Comparison of ENCODE assay signal across 7 cellular contexts in genomic region chr19:52270266-52270885, GRCh38. TPM values are rescaled to one million over a fixed set of nuclear protein-coding genes. Genes with fewer than 3 reads are reported as not detected.
DNase-seq lines count a peak whose midpoint lies in the region; ATAC-seq lines count a peak whose summit lies in the region.

No MANE protein-coding gene starts in this region.

- peaks cover 30% of the 10 kb centered on the region for H3K9me3 Mint-ChIP-seq in activated CD8-positive, alpha-beta T cell treated with anti-CD3 and anti-CD28 coated beads, Interleukin-2, amount 10 ng/mL, durations not matched to agents 7 days and 5 days (ENCODE audit: insufficient read depth)

- H3K4me1 ChIP-seq in HUES64 (ENCODE audit: insufficient read depth, low read length): no peaks in the 10 kb centered on the region
- H3K4me1 ChIP-seq in rectal smooth muscle tissue (ENCODE audit: control insufficient read depth, insufficient read depth, low read length): peaks cover 6% of the 10 kb centered on the region

- peak overlapping the region; percentile 95 for H3K4me3 Mint-ChIP-seq in activated CD8-positive, alpha-beta T cell treated with anti-CD3 and anti-CD28 coated beads, Interleukin-2, amount 10 ng/mL, durations not matched to agents 7 days and 5 days

- POLR2A ChIA-PET in activated CD8-positive, alpha-beta T cell treated with anti-CD3 and anti-CD28 coated beads, Interleukin-2, amount 10 ng/mL, durations not matched to agents 7 days and 5 days (lab: Charles Lee): interaction anchor here (0.5 kb wide), 1 partner anchor 943 kb away, joined by 5 read pairs; no protein-coding TSS in a partner anchor

- no peaks in the 10 kb centered on the region for H3K27me3 ChIP-seq in HUES64 (ENCODE audit: insufficient read depth, low read length)
- H3K27me3 ChIP-seq in rectal smooth muscle tissue (ENCODE audit: control insufficient read depth, insufficient read depth, low read length): no peaks in the 10 kb centered on the region

- H3K27me3 Mint-ChIP-seq in activated CD8-positive, alpha-beta T cell treated with anti-CD3 and anti-CD28 coated beads, Interleukin-2, amount 10 ng/mL, durations not matched to agents 7 days and 5 days (ENCODE audit: low read depth): no peaks in the 10 kb centered on the region

- H3K4me1 Mint-ChIP-seq in activated CD8-positive, alpha-beta T cell treated with anti-CD3 and anti-CD28 coated beads, Interleukin-2, amount 10 ng/mL, durations not matched to agents 7 days and 5 days (ENCODE audit: low read depth): peaks cover 29% of the 10 kb centered on the region

- intact Hi-C loops in left cardiac atrium (cut with DNase I): no loop called here

- peak; percentile 4 for ATAC-seq in activated CD8-positive, alpha-beta T cell treated with anti-CD3 and anti-CD28 coated beads, Interleukin-2, amount 10 ng/mL, durations not matched to agents 7 days and 5 days
- ATAC-seq in left cardiac atrium: peak; percentile 25 to 32
- no peak for ATAC-seq in GM21723 (IDR thresholded peaks at IDR 0.05; ENCODE audit: unreplicated experiment)
- ATAC-seq in HG02798 (IDR thresholded peaks at IDR 0.05; ENCODE audit: poor library complexity, unreplicated experiment): no peak

- H3K9ac ChIP-seq in HUES64 (ENCODE audit: low read depth, low read length) (peak overlapping the region; percentile 99), rectal smooth muscle tissue (ENCODE audit: low read length) (peak overlapping the region; percentile 71)

- peak overlapping the region; percentile 91 for H3K27ac Mint-ChIP-seq in activated CD8-positive, alpha-beta T cell treated with anti-CD3 and anti-CD28 coated beads, Interleukin-2, amount 10 ng/mL, durations not matched to agents 7 days and 5 days

- H3K36me3 Mint-ChIP-seq in activated CD8-positive, alpha-beta T cell treated with anti-CD3 and anti-CD28 coated beads, Interleukin-2, amount 10 ng/mL, durations not matched to agents 7 days and 5 days (ENCODE audit: low read depth): peaks cover 52% of the 10 kb centered on the region

- 24% methylated on average over 11 of the region's 11 CpGs for WGBS in HUES64

- peak overlapping the region; percentile 95 for H3K27ac ChIP-seq in HUES64 (ENCODE audit: low read depth, low read length)
- H3K27ac ChIP-seq in rectal smooth muscle tissue (ENCODE audit: low read depth, low read length): peak overlapping the region; percentile 83

- CTCF ChIA-PET in activated CD8-positive, alpha-beta T cell treated with anti-CD3 and anti-CD28 coated beads, Interleukin-2, amount 10 ng/mL, durations not matched to agents 7 days and 5 days (lab: Charles Lee): no interaction called here

- H3K36me3 ChIP-seq in HUES64 (ENCODE audit: insufficient read depth, low read length): peaks cover 28% of the 10 kb centered on the region
- peaks cover 10% of the 10 kb centered on the region for H3K36me3 ChIP-seq in rectal smooth muscle tissue (ENCODE audit: control insufficient read depth, insufficient read depth, low read length)

- H3K4me3 ChIP-seq in HUES64 (ENCODE audit: low read length): peak overlapping the region; percentile 90
- H3K4me3 ChIP-seq in rectal smooth muscle tissue (ENCODE audit: low read length): peak overlapping the region; percentile 71

- H3K9me3 ChIP-seq in HUES64 (ENCODE audit: insufficient read depth, low read depth, low read length): no peaks in the 10 kb centered on the region

- DNase-seq in GM04504 (ENCODE audit: low read depth): peak; percentile 0
- peak; percentile 36 for DNase-seq in activated CD8-positive, alpha-beta T cell treated with anti-CD3 and anti-CD28 coated beads, Interleukin-2, amount 10 ng/mL, durations not matched to agents 7 days and 5 days
- DNase-seq in left cardiac atrium: peak; percentile 27

RNA-seq across cellular contexts. Expression of gene ZNF766, which starts 1.0 kb away (rescaled TPM):
- 16.6 TPM for polyA plus RNA-seq in HUES64 (2013, experiment 1 of 2)
- polyA plus RNA-seq in HUES64 (2013, experiment 2 of 2): 18.6 TPM
- 10 to 100 TPM; 18.9 to 23.7 TPM for total RNA-seq in activated CD8-positive, alpha-beta T cell treated with anti-CD3 and anti-CD28 coated beads, Interleukin-2, amount 10 ng/mL, durations not matched to agents 7 days and 5 days
- 10 to 100 TPM; 12.5 to 14.1 TPM for total RNA-seq in left cardiac atrium

RNA-seq across cellular contexts. Expression of gene ZNF480, which starts 26.6 kb away (rescaled TPM):
- 18.6 TPM for polyA plus RNA-seq in HUES64 (2013, experiment 1 of 2)
- 17.8 TPM for polyA plus RNA-seq in HUES64 (2013, experiment 2 of 2)
- 10 to 100 TPM; 15.2 to 15.7 TPM for total RNA-seq in activated CD8-positive, alpha-beta T cell treated with anti-CD3 and anti-CD28 coated beads, Interleukin-2, amount 10 ng/mL, durations not matched to agents 7 days and 5 days
- total RNA-seq in left cardiac atrium: 10 to 100 TPM; 20.0 to 21.5 TPM

Comparison
In these comparisons a context has a peak if more than half of its experiments do, and no peak if none do; other contexts are left out.
1. ATAC-seq: peak in activated CD8-positive, alpha-beta T cell treated with anti-CD3 and anti-CD28 coated beads, Interleukin-2, amount 10 ng/mL, durations not matched to agents 7 days and 5 days (single experiment) and left cardiac atrium (2 of 2); none in GM21723 (single experiment) and HG02798 (single experiment).
2. Peak in every context shown above with its lines, with median percentiles within 50 percentile points of each other: DNase-seq.